Comparison of ENCODE assay signal across 25 cellular contexts in genomic region chr1:238779676-238780075, GRCh38.
"Had no signal": no experiment of that assay in that cellular context is flagged by ENCODE, and none has a peak within 500 bp of the region (broad histone marks: within the 10 kb centered on the region; RNA-seq: fewer than 3 reads in every experiment).

No MANE protein-coding gene starts in this region.

- DNase-seq: activated CD4-positive, alpha-beta memory T cell treated with anti-CD3 and anti-CD28 coated beads, Interleukin-2, amount 10 ng/mL, durations not matched to agents 7 days and 5 days; activated CD4-positive, alpha-beta T cell treated with anti-CD3 and anti-CD28 coated beads for 36 hours; activated CD4-positive, alpha-beta T cell treated with anti-CD3 and anti-CD28 coated beads, Interleukin-2, amount 50 U/mL, for 1 hour; activated gamma-delta T cell treated with Interleukin-2 at 50 U/mL for 16 hours; activated naive CD4-positive, alpha-beta T cell treated with anti-CD3 and anti-CD28 coated beads, Interleukin-2, amount 10 ng/mL, durations not matched to agents 7 days and 5 days; activated naive CD8-positive, alpha-beta T cell treated with anti-CD3 and anti-CD28 coated beads for 36 hours; activated T-cell treated with anti-CD3 and anti-CD28 coated beads for 4 hours; activated T-cell treated with anti-CD3 and anti-CD28 coated beads, Interleukin-2, amount 50 U/mL, for 72 hours; aorta; cerebellar nuclear complex; NCI-H1092; NCI-H1417 treated with DMSO at 0.1 percent for 48 hours; NCI-H1694; NCI-H2029; NCI-H2107; NCI-H345; NCI-H510A; NCI-H526 treated with DMSO at 0.1 percent for 48 hours; NCI-H82; RPMI8226; T-cell; T-helper 2 cell; T1000 had no signal

- H3K4me3 ChIP-seq: SK-N-MC had no signal

- ATAC-seq: activated CD4-positive, alpha-beta T cell treated with anti-CD3 and anti-CD28 coated beads for 36 hours; activated T-cell treated with anti-CD3 and anti-CD28 coated beads, Interleukin-2, amount 50 U/mL, for 72 hours; Right ventricle myocardium inferior; T-cell had no signal
